In the genomic region with DNA sequence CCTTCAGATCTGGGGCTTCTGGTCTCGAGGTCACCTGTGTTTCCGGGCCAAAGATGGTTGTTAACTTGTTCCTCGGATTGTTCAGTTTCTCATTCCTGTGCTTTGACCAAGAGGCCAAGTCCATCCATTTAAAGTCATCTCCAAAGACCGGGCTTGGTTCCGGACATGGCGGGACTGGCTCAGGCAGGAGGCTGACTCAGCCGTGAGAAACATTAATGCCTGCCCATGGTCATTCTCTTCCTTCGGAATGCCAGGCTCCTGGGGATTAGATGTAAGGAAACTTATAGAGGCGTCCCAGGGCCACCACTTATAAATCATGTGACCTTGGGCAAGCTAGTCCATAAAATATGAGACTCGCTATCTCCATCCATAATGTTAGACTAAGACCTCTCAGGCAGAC, we compare ENCODE assay signal across 16 cellular contexts. TPM values are rescaled to one million over a fixed set of nuclear protein-coding genes. Genes with fewer than 3 reads are reported as not detected.
DNase-seq lines count a peak whose midpoint lies in the region; ATAC-seq and TF ChIP-seq lines count a peak whose summit lies in the region.
"Had no signal": no experiment of that assay in that cellular context is flagged by ENCODE, and none has a peak within 500 bp of the region (broad histone marks: within the 10 kb centered on the region; RNA-seq: fewer than 3 reads in every experiment).

No MANE protein-coding gene starts in this region.

- H3K4me1 ChIP-seq in right atrium auricular region: no peaks in the 10 kb centered on the region
- H3K4me1 ChIP-seq in right cardiac atrium (ENCODE audit: control insufficient read depth, insufficient read depth, low read length): no peaks in the 10 kb centered on the region
- H3K4me1 ChIP-seq in esophagus muscularis mucosa: no peaks in the 10 kb centered on the region
- H3K4me1 ChIP-seq: A549, BE2C had no signal

- ATAC-seq in right cardiac atrium (no peak), sciatic nerve (no peak)
- ATAC-seq: A549; CD8-positive, alpha-beta T cell; GM12878; HCT116 had no signal

- no peak for TF ChIP-seq POLR2A in esophagus muscularis mucosa (IDR thresholded peaks at IDR 0.05; ENCODE audit: low read depth)

- H3K9me3 ChIP-seq in right atrium auricular region (peaks cover 3 to 11% of the 10 kb centered on the region in 2 donors), right cardiac atrium (ENCODE audit: control insufficient read depth, low read length) (no peaks in the 10 kb centered on the region), esophagus muscularis mucosa (peaks cover 0 to 7% (median 3%) of the 10 kb centered on the region in 4 donors)
- H3K9me3 ChIP-seq: BE2C had no signal

- H3K27me3 ChIP-seq in right atrium auricular region (no peaks in the 10 kb centered on the region), right cardiac atrium (ENCODE audit: control insufficient read depth, insufficient read depth) (no peaks in the 10 kb centered on the region), esophagus muscularis mucosa (no peaks in the 10 kb centered on the region)
- H3K27me3 ChIP-seq: BE2C had no signal

- no peak overlapping the region for H3K4me3 ChIP-seq in right atrium auricular region
- no peak overlapping the region for H3K4me3 ChIP-seq in right cardiac atrium (ENCODE audit: low read length)
- no peak overlapping the region for H3K4me3 ChIP-seq in esophagus muscularis mucosa
- H3K4me3 ChIP-seq: A549, GM12878 had no signal

- no peak for TF ChIP-seq EP300 in esophagus muscularis mucosa (IDR thresholded peaks at IDR 0.05)

- H3K27ac ChIP-seq in right atrium auricular region (no peak overlapping the region), right cardiac atrium (ENCODE audit: low read length) (no peak overlapping the region), esophagus muscularis mucosa (replicated peaks in 1 of 4) (no peak overlapping the region)
- H3K27ac ChIP-seq: A549, C4-2B had no signal

- H3K36me3 ChIP-seq in right atrium auricular region (no peaks in the 10 kb centered on the region), esophagus muscularis mucosa (no peaks in the 10 kb centered on the region)
- H3K36me3 ChIP-seq: BE2C had no signal

- 91% methylated on average over 10 of the region's 10 CpGs for WGBS in right cardiac atrium
- 87% methylated on average over 10 of the region's 10 CpGs for WGBS in esophagus muscularis mucosa

- intact Hi-C loops in right cardiac atrium (cut with DNase I) (no loop called here), esophagus muscularis mucosa (cut with DNase I) (no loop called here), sciatic nerve (cut with DNase I) (no loop called here)

- DNase-seq in right atrium auricular region (ENCODE audit: low spot score): peak; percentile 46
- DNase-seq in right cardiac atrium: no peak
- peak; percentile 89 for DNase-seq in esophagus muscularis mucosa (ENCODE audit: extremely low spot score)
- DNase-seq in sciatic nerve (ENCODE audit: low spot score): peak; percentile 12
- no peak for DNase-seq in DMS53 treated with DMSO at 0.1 percent for 48 hours (lab: John Stamatoyannopoulos, UW; ENCODE audit: unreplicated experiment)
- DNase-seq in RKO (ENCODE audit: low spot score): no peak
- no peak for DNase-seq in activated T-cell treated with anti-CD3 and anti-CD28 coated beads, Interleukin-2, amount 50 U/mL, for 48 hours
- DNase-seq: BE2C, Caco-2, DMS53 had no signal

- TF ChIP-seq CTCF in right atrium auricular region (IDR thresholded peaks at IDR 0.05) (no peak), esophagus muscularis mucosa (IDR thresholded peaks at IDR 0.05) (no peak)

RNA-seq across cellular contexts. Expression of gene NKD1, which starts 13.6 kb away (rescaled TPM):
- total RNA-seq in right atrium auricular region (1 to 10 TPM; 1.1 to 3.0 TPM), right cardiac atrium (1 to 10 TPM; 1.1 to 3.2 (median 2.1) TPM), esophagus muscularis mucosa (10 to 100 TPM; 37.1 to 87.8 (median 54.1) TPM), sciatic nerve (37.0 TPM)
- polyA plus RNA-seq in right cardiac atrium: 0.68 TPM
- polyA plus RNA-seq: AG04450 had no signal

Comparison
In these comparisons a context has a peak if more than half of its experiments do, and no peak if none do; other contexts are left out.
1. DNase-seq: peak in right atrium auricular region (single experiment), esophagus muscularis mucosa (single experiment) and sciatic nerve (single experiment); none in right cardiac atrium (0 of 3), DMS53 treated with DMSO at 0.1 percent for 48 hours (single experiment), RKO (single experiment) and activated T-cell treated with anti-CD3 and anti-CD28 coated beads, Interleukin-2, amount 50 U/mL, for 48 hours (0 of 2).